Comparison of ENCODE assay signal across 18 cellular contexts in the genomic region with DNA sequence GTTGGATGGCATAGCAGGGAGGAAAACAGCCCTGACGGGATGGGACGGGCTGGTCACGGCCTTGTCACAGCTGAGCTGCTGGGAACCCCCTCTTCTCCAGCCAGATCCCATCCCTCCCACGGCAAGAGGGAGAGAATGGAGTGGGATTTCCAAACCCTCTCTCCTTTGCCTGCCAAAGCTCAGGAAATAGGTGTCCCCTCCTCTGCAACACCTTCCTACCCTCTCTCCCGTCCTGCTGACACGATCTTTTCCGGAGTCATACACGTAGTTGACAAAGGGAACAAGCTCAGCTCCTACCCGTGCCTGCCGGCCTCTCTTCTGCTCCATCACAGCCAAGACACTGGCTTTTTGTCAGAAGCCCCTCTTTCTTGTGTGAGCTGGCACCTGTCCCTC. TPM values are rescaled to one million over a fixed set of nuclear protein-coding genes. Genes with fewer than 3 reads are reported as not detected.
DNase-seq lines count a peak whose midpoint lies in the region; ATAC-seq and TF ChIP-seq lines count a peak whose summit lies in the region.
"Had no signal": no experiment of that assay in that cellular context is flagged by ENCODE, and none has a peak within 500 bp of the region (broad histone marks: within the 10 kb centered on the region; RNA-seq: fewer than 3 reads in every experiment).

No MANE protein-coding gene starts in this region.

- H3K27me3 ChIP-seq in CD8-positive, alpha-beta memory T cell (ENCODE audit: insufficient read depth, low read length, poor library complexity, severe bottlenecking), result no peaks in the 10 kb centered on the region
- no peaks in the 10 kb centered on the region for H3K27me3 ChIP-seq in right cardiac atrium (ENCODE audit: control insufficient read depth, insufficient read depth)
- H3K27me3 ChIP-seq: ascending aorta, heart right ventricle, neutrophil, upper lobe of left lung had no signal

- H3K4me3 Mint-ChIP-seq in activated CD4-positive, alpha-beta T cell treated with anti-CD3 and anti-CD28 coated beads, Interleukin-2, amount 10 ng/mL, durations not matched to agents 24 days and 14 days, result no peak overlapping the region
- H3K4me3 Mint-ChIP-seq in CD8-positive, alpha-beta memory T cell, result no peak overlapping the region
- H3K4me3 Mint-ChIP-seq in activated naive CD8-positive, alpha-beta T cell treated with anti-CD3 and anti-CD28 coated beads, Interleukin-2, amount 10 ng/mL, durations not matched to agents 7 days and 5 days, result no peak overlapping the region
- no peak overlapping the region for H3K4me3 Mint-ChIP-seq in neural crest cell

- no peaks in the 10 kb centered on the region for H3K4me1 ChIP-seq in CD8-positive, alpha-beta memory T cell (ENCODE audit: insufficient read depth, low read length)
- H3K4me1 ChIP-seq in right cardiac atrium (ENCODE audit: control insufficient read depth, insufficient read depth, low read length), result peaks cover 5% of the 10 kb centered on the region
- H3K4me1 ChIP-seq: ascending aorta had no signal

- DNase-seq in activated CD4-positive, alpha-beta T cell treated with anti-CD3 and anti-CD28 coated beads, Interleukin-2, amount 10 ng/mL, durations not matched to agents 24 days and 14 days, result no peak
- DNase-seq in activated CD4-positive, alpha-beta T cell treated with anti-CD3 and anti-CD28 coated beads, Interleukin-2, amount 50 U/mL, for 4 hours, result no peak
- no peak for DNase-seq in CD8-positive, alpha-beta memory T cell
- no peak for DNase-seq in activated naive CD8-positive, alpha-beta T cell treated with anti-CD3 and anti-CD28 coated beads, Interleukin-2, amount 10 ng/mL, durations not matched to agents 7 days and 5 days
- DNase-seq in neural crest cell (ENCODE audit: low read depth, low spot score), result no peak
- DNase-seq in right cardiac atrium, result no peak
- no peak for DNase-seq in amniotic stem cell (lab: John Stamatoyannopoulos, UW)
- DNase-seq in HCEC 1CT, result no peak
- DNase-seq: DMS79; heart right ventricle; mammary epithelial cell; NCI-H1417 treated with DMSO at 0.1 percent for 48 hours; NCI-H2171; NCI-H774; stimulated activated naive CD4-positive, alpha-beta T cell had no signal

- no peaks in the 10 kb centered on the region for H3K9me3 ChIP-seq in CD8-positive, alpha-beta memory T cell (ENCODE audit: low read length)
- H3K9me3 ChIP-seq in right cardiac atrium (ENCODE audit: control insufficient read depth, low read length), result no peaks in the 10 kb centered on the region
- H3K9me3 ChIP-seq: ascending aorta, heart right ventricle, neutrophil, upper lobe of left lung had no signal

- peaks cover 19% of the 10 kb centered on the region for H3K4me1 Mint-ChIP-seq in activated CD4-positive, alpha-beta T cell treated with anti-CD3 and anti-CD28 coated beads, Interleukin-2, amount 10 ng/mL, durations not matched to agents 24 days and 14 days
- H3K4me1 Mint-ChIP-seq in CD8-positive, alpha-beta memory T cell, result peaks cover 9 to 21% (median 14%) of the 10 kb centered on the region in 3 donors
- H3K4me1 Mint-ChIP-seq in activated naive CD8-positive, alpha-beta T cell treated with anti-CD3 and anti-CD28 coated beads, Interleukin-2, amount 10 ng/mL, durations not matched to agents 7 days and 5 days, result peaks cover 12% of the 10 kb centered on the region
- H3K4me1 Mint-ChIP-seq in neural crest cell, result peaks cover 14% of the 10 kb centered on the region

- H3K27ac ChIP-seq in CD8-positive, alpha-beta memory T cell (ENCODE audit: low read depth, low read length), result no peak overlapping the region
- no peak overlapping the region for H3K27ac ChIP-seq in right cardiac atrium (ENCODE audit: low read length)
- H3K27ac ChIP-seq: ascending aorta, upper lobe of left lung had no signal

- H3K36me3 Mint-ChIP-seq in activated CD4-positive, alpha-beta T cell treated with anti-CD3 and anti-CD28 coated beads, Interleukin-2, amount 10 ng/mL, durations not matched to agents 24 days and 14 days (ENCODE audit: low read depth), result peaks cover 51% of the 10 kb centered on the region
- H3K36me3 Mint-ChIP-seq in CD8-positive, alpha-beta memory T cell, result peaks cover 0 to 85% (median 6%) of the 10 kb centered on the region in 3 donors
- no peaks in the 10 kb centered on the region for H3K36me3 Mint-ChIP-seq in activated naive CD8-positive, alpha-beta T cell treated with anti-CD3 and anti-CD28 coated beads, Interleukin-2, amount 10 ng/mL, durations not matched to agents 7 days and 5 days
- no peaks in the 10 kb centered on the region for H3K36me3 Mint-ChIP-seq in neural crest cell (ENCODE audit: low read depth)

- peaks cover 13% of the 10 kb centered on the region for H3K36me3 ChIP-seq in CD8-positive, alpha-beta memory T cell (ENCODE audit: insufficient read depth, low read length)

- POLR2A ChIA-PET in CD8-positive, alpha-beta memory T cell (lab: Charles Lee), result no interaction called here
- POLR2A ChIA-PET in activated naive CD8-positive, alpha-beta T cell treated with anti-CD3 and anti-CD28 coated beads, Interleukin-2, amount 10 ng/mL, durations not matched to agents 7 days and 5 days (lab: Charles Lee), result interaction anchor here (1.0 kb wide), 1 partner anchor 57 kb away, joined by 5 read pairs; no protein-coding TSS in a partner anchor

- ATAC-seq in activated naive CD8-positive, alpha-beta T cell treated with anti-CD3 and anti-CD28 coated beads, Interleukin-2, amount 10 ng/mL, durations not matched to agents 7 days and 5 days (ENCODE audit: low read depth), result no peak
- no peak for ATAC-seq in right cardiac atrium

- H3K27me3 Mint-ChIP-seq in activated CD4-positive, alpha-beta T cell treated with anti-CD3 and anti-CD28 coated beads, Interleukin-2, amount 10 ng/mL, durations not matched to agents 24 days and 14 days, result no peaks in the 10 kb centered on the region
- H3K27me3 Mint-ChIP-seq in CD8-positive, alpha-beta memory T cell, result peaks cover 0 to 2% of the 10 kb centered on the region in 2 donors
- no peaks in the 10 kb centered on the region for H3K27me3 Mint-ChIP-seq in activated naive CD8-positive, alpha-beta T cell treated with anti-CD3 and anti-CD28 coated beads, Interleukin-2, amount 10 ng/mL, durations not matched to agents 7 days and 5 days
- no peaks in the 10 kb centered on the region for H3K27me3 Mint-ChIP-seq in neural crest cell (ENCODE audit: low read depth)

- H3K9me3 Mint-ChIP-seq in activated CD4-positive, alpha-beta T cell treated with anti-CD3 and anti-CD28 coated beads, Interleukin-2, amount 10 ng/mL, durations not matched to agents 24 days and 14 days, result no peaks in the 10 kb centered on the region
- no peaks in the 10 kb centered on the region for H3K9me3 Mint-ChIP-seq in CD8-positive, alpha-beta memory T cell
- H3K9me3 Mint-ChIP-seq in activated naive CD8-positive, alpha-beta T cell treated with anti-CD3 and anti-CD28 coated beads, Interleukin-2, amount 10 ng/mL, durations not matched to agents 7 days and 5 days, result no peaks in the 10 kb centered on the region
- H3K9me3 Mint-ChIP-seq in neural crest cell, result no peaks in the 10 kb centered on the region

- H3K4me3 ChIP-seq in CD8-positive, alpha-beta memory T cell (ENCODE audit: low read length), result no peak overlapping the region
- no peak overlapping the region for H3K4me3 ChIP-seq in right cardiac atrium (ENCODE audit: low read length)
- H3K4me3 ChIP-seq: ascending aorta, heart right ventricle, upper lobe of left lung had no signal

- TF ChIP-seq CTCF in neural crest cell (conservative IDR thresholded peaks at IDR 0.05), result no peak

- intact Hi-C loops in activated CD4-positive, alpha-beta T cell treated with anti-CD3 and anti-CD28 coated beads, Interleukin-2, amount 10 ng/mL, durations not matched to agents 24 days and 14 days (cut with micrococcal nuclease), result no loop called here
- intact Hi-C loops in right cardiac atrium (cut with DNase I), result no loop called here

- CTCF ChIA-PET in CD8-positive, alpha-beta memory T cell (lab: Charles Lee), result interaction anchor here (0.9 to 1.0 kb wide), 2 partner anchors 33 to 57 kb away, joined by 3 read pairs; no protein-coding TSS in a partner anchor

- WGBS in right cardiac atrium, result 66% methylated on average over 10 of the region's 10 CpGs

- H3K27ac Mint-ChIP-seq in activated CD4-positive, alpha-beta T cell treated with anti-CD3 and anti-CD28 coated beads, Interleukin-2, amount 10 ng/mL, durations not matched to agents 24 days and 14 days, result peak overlapping the region; percentile 62
- H3K27ac Mint-ChIP-seq in CD8-positive, alpha-beta memory T cell, result peak overlapping the region in 5 of 8 donors; percentile 52 to 96 (median 66)
- H3K27ac Mint-ChIP-seq in activated naive CD8-positive, alpha-beta T cell treated with anti-CD3 and anti-CD28 coated beads, Interleukin-2, amount 10 ng/mL, durations not matched to agents 7 days and 5 days, result peak overlapping the region; percentile 66
- H3K27ac Mint-ChIP-seq in neural crest cell (ENCODE audit: unreplicated experiment), result peak overlapping the region; percentile 87

RNA-seq across cellular contexts. Expression of a gene that starts 48.1 kb away (rescaled TPM):
- 44.9 and 52.1 TPM in 2 replicates for total RNA-seq in activated CD4-positive, alpha-beta T cell treated with anti-CD3 and anti-CD28 coated beads, Interleukin-2, amount 10 ng/mL, durations not matched to agents 24 days and 14 days
- 10 to 100 TPM; 48.1 to 49.6 TPM for total RNA-seq in CD8-positive, alpha-beta memory T cell
- polyA plus RNA-seq in CD8-positive, alpha-beta memory T cell, result 17.1 TPM
- 10 to 100 TPM; 25.4 to 26.1 TPM for total RNA-seq in activated naive CD8-positive, alpha-beta T cell treated with anti-CD3 and anti-CD28 coated beads, Interleukin-2, amount 10 ng/mL, durations not matched to agents 7 days and 5 days
- 29.0 and 29.2 TPM in 2 replicates for total RNA-seq in neural crest cell
- total RNA-seq in right cardiac atrium, result 10 to 100 TPM; 18.6 to 33.5 (median 19.7) TPM
- polyA plus RNA-seq in right cardiac atrium, result 11.1 TPM
